ENCODE assay signal across 8 cellular contexts in the genomic region with DNA sequence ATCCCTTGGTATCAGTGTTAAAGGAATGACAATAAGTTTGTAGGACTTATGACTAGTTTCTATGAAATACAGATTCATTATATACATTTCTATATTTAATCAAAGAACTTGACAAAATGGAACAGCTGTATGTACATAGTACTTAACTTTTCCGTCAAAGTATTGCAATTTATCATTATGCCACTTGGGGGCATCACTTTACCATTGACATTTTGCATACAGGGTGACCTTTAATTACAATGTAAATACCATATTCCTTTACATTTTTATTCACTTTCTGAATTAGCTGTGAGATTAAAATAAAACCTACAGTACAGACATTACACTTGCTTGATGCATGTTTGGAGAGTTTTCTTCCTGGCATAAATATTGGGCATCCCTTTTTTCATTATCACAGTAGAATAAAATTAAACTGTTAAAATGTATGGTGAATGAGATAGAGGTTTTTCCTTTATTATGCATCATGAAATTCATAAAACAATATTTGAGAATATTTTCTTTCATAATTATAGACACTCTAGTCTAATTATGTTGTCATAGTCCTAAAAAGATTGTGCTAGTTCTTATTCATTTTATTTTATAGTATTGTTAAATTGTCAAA. TPM values are rescaled to one million over a fixed set of nuclear protein-coding genes. Genes with fewer than 3 reads are reported as not detected.
A peak's percentile ranks its signal among the peaks of the same experiment; 100 is the strongest.
DNase-seq lines count a peak whose midpoint lies in the region; ATAC-seq, FAIRE-seq and TF ChIP-seq lines count a peak whose summit lies in the region.

No MANE protein-coding gene starts in this region.

- no peak overlapping the region for H4K8ac ChIP-seq in neuronal stem cell (ENCODE audit: low read depth, low read length)

- no peak for TF ChIP-seq EP300 in A549 (IDR thresholded peaks at IDR 0.05)

- H3K4me1 Mint-ChIP-seq in endodermal cell = peaks cover 7% of the 10 kb centered on the region
- no peaks in the 10 kb centered on the region for H3K4me1 Mint-ChIP-seq in activated T-cell treated with anti-CD3 and anti-CD28 coated beads, Interleukin-2, amount 50 U/mL, for 24 hours (ENCODE audit: low read depth)

- no peaks in the 10 kb centered on the region for H3K9me3 ChIP-seq in A549
- H3K9me3 ChIP-seq in endodermal cell (ENCODE audit: control insufficient read depth, low read length) = no peaks in the 10 kb centered on the region
- no peaks in the 10 kb centered on the region for H3K9me3 ChIP-seq in neuronal stem cell (replicated peaks in 1 of 2; ENCODE audit: control insufficient read depth in 2 of 2, insufficient read depth in 1 of 2, low read depth in 1 of 2, low read length in 2 of 2)

- no peak overlapping the region for H4K91ac ChIP-seq in neuronal stem cell (ENCODE audit: low read depth, low read length, poor library complexity)

- H3K27me3 ChIP-seq in endodermal cell (ENCODE audit: control insufficient read depth, insufficient read depth, low read length, poor library complexity, severe bottlenecking) (no peaks in the 10 kb centered on the region), neuronal stem cell (ENCODE audit: control insufficient read depth in 3 of 3, insufficient read depth in 3 of 3, low read depth in 1 of 3, low read length in 3 of 3) (no peaks in the 10 kb centered on the region)

- H3K27ac Mint-ChIP-seq in endodermal cell = no peak overlapping the region
- H3K27ac Mint-ChIP-seq in activated T-cell treated with anti-CD3 and anti-CD28 coated beads, Interleukin-2, amount 50 U/mL, for 24 hours = no peak overlapping the region

- peak; percentile 66 to 74 for TF ChIP-seq RAD21 in A549 (conservative IDR thresholded peaks at IDR 0.05 in 1 of 2, IDR thresholded peaks at IDR 0.05 in 1 of 2)

- H2AFZ ChIP-seq in neuronal stem cell (ENCODE audit: low read length) = no peak overlapping the region

- H3K23ac ChIP-seq in neuronal stem cell (ENCODE audit: low read depth, low read length, poor library complexity) = no peak overlapping the region

- no peak overlapping the region for H3K4ac ChIP-seq in neuronal stem cell (ENCODE audit: low read length)

- WGBS in A549 (ENCODE audit: missing lambda C conversion rate) = 3% methylated on average over 1 of the region's 1 CpG
- WGBS in endodermal cell (ENCODE audit: insufficient coverage in 1 of 2, insufficient read length in 1 of 2), 2 experiments = 11 to 23% methylated on average over 1 of the region's 1 CpG
- no CpG with 5 or more reads among the region's 1 CpG for WGBS in neuronal stem cell (ENCODE audit: extremely low coverage in 2 of 2, insufficient read length in 2 of 2, insufficient replicate concordance in 1 of 2), 2 donors

- no peak overlapping the region for H3K14ac ChIP-seq in neuronal stem cell (ENCODE audit: low read length)

- no peak overlapping the region for H2BK5ac ChIP-seq in neuronal stem cell (ENCODE audit: low read length)

- H3K18ac ChIP-seq in neuronal stem cell (ENCODE audit: low read length) = no peak overlapping the region

- POLR2A ChIA-PET in A549 (lab: Yijun Ruan, JAX) = no interaction called here

- H3K36me3 ChIP-seq in endodermal cell (ENCODE audit: control insufficient read depth, insufficient read depth, low read length) = no peaks in the 10 kb centered on the region
- H3K36me3 ChIP-seq in neuronal stem cell (replicated peaks in 1 of 2; ENCODE audit: control insufficient read depth in 2 of 2, insufficient read depth in 2 of 2, low read length in 2 of 2) = no peaks in the 10 kb centered on the region

- no peak for TF ChIP-seq POLR2A in A549 (IDR thresholded peaks at IDR 0.05; ENCODE audit: low read length)

- H2BK120ac ChIP-seq in neuronal stem cell (ENCODE audit: low read depth, low read length) = no peak overlapping the region

- H3K4me1 ChIP-seq in A549 = peaks cover 12% of the 10 kb centered on the region
- no peaks in the 10 kb centered on the region for H3K4me1 ChIP-seq in endodermal cell (ENCODE audit: control insufficient read depth, insufficient read depth, low read length)
- no peaks in the 10 kb centered on the region for H3K4me1 ChIP-seq in neuronal stem cell (ENCODE audit: control insufficient read depth in 2 of 2, insufficient read depth in 1 of 2, low read depth in 1 of 2, low read length in 2 of 2)

- no peak overlapping the region for H2AK5ac ChIP-seq in neuronal stem cell (ENCODE audit: low read depth, low read length)

- CTCF ChIA-PET in A549 (lab: Yijun Ruan, JAX) = interaction anchor here (0.6 to 2.3 kb wide), 13 partner anchors 7 to 1001 kb away, joined by 3 to 8 read pairs (median 3); a partner anchor contains a TSS

- H3K27ac ChIP-seq in A549 (no peak overlapping the region), endodermal cell (ENCODE audit: low read depth, low read length) (no peak overlapping the region), neuronal stem cell (replicated peaks; ENCODE audit: low read length) (no peak overlapping the region)

- H2BK12ac ChIP-seq in neuronal stem cell (ENCODE audit: low read length) = no peak overlapping the region

- H3K27me3 Mint-ChIP-seq in endodermal cell (ENCODE audit: insufficient read depth) = peaks cover 2% of the 10 kb centered on the region
- H3K27me3 Mint-ChIP-seq in activated T-cell treated with anti-CD3 and anti-CD28 coated beads, Interleukin-2, amount 50 U/mL, for 24 hours = no peaks in the 10 kb centered on the region

- H3K9ac ChIP-seq in endodermal cell (ENCODE audit: extremely low read depth, low read length, poor library complexity, severe bottlenecking) = no peak overlapping the region
- no peak overlapping the region for H3K9ac ChIP-seq in neuronal stem cell (ENCODE audit: low read depth, low read length, poor library complexity)

- no peaks in the 10 kb centered on the region for H3K9me3 Mint-ChIP-seq in endodermal cell
- no peaks in the 10 kb centered on the region for H3K9me3 Mint-ChIP-seq in activated T-cell treated with anti-CD3 and anti-CD28 coated beads, Interleukin-2, amount 50 U/mL, for 24 hours

- peak; percentile 70 for TF ChIP-seq CTCF in A549 (IDR thresholded peaks at IDR 0.05)
- peak; percentile 87 for TF ChIP-seq CTCF in endodermal cell (conservative IDR thresholded peaks at IDR 0.05)

- DNase-seq in A549 (ENCODE audit: low read depth in 1 of 2, low spot score in 1 of 2) (peak; percentile 14 to 40), EL (peak; percentile 51), HS-27A (ENCODE audit: low read depth) (peak; percentile 24), RCC 7860 (ENCODE audit: low spot score) (peak; percentile 16), endodermal cell (no peak), neuronal stem cell (ENCODE audit: low spot score) (peak; percentile 39), AG08396 (ENCODE audit: low spot score) (no peak)
- no peak for DNase-seq in activated T-cell treated with anti-CD3 and anti-CD28 coated beads, Interleukin-2, amount 50 U/mL, for 24 hours

- no peaks in the 10 kb centered on the region for H3K79me1 ChIP-seq in neuronal stem cell (ENCODE audit: low read depth, low read length)

- FAIRE-seq in A549 (lab: Jason Lieb, UNC) = no peak
- peak; percentile 86 for FAIRE-seq in RCC 7860 (lab: Jason Lieb, UNC)

- peaks cover 8% of the 10 kb centered on the region for H3K36me3 Mint-ChIP-seq in endodermal cell (ENCODE audit: low read depth)
- H3K36me3 Mint-ChIP-seq in activated T-cell treated with anti-CD3 and anti-CD28 coated beads, Interleukin-2, amount 50 U/mL, for 24 hours (ENCODE audit: low read depth) = no peaks in the 10 kb centered on the region

- no peak overlapping the region for H3K4me3 Mint-ChIP-seq in endodermal cell
- no peak overlapping the region for H3K4me3 Mint-ChIP-seq in activated T-cell treated with anti-CD3 and anti-CD28 coated beads, Interleukin-2, amount 50 U/mL, for 24 hours

- no peak overlapping the region for H2BK15ac ChIP-seq in neuronal stem cell (ENCODE audit: low read length)

- no peak overlapping the region for H3K4me2 ChIP-seq in A549
- H3K4me2 ChIP-seq in neuronal stem cell (ENCODE audit: insufficient read depth, low read length, poor library complexity, severe bottlenecking) = no peak overlapping the region

- no peak overlapping the region for H3K4me3 ChIP-seq in A549
- H3K4me3 ChIP-seq in endodermal cell (ENCODE audit: low read length) = no peak overlapping the region
- no peak overlapping the region for H3K4me3 ChIP-seq in neuronal stem cell (ENCODE audit: low read length in 2 of 2)

- peak in 1 of 2 experiments; percentile 67; a peak in 3 of 6 replicates for ATAC-seq in A549

TF ChIP-seq in A549, 52 proteins besides CTCF, POLR2A, EP300 and RAD21:
- TF ChIP-seq SREBF2 (IDR thresholded peaks at IDR 0.05) (no peak), CBX8 (IDR thresholded peaks at IDR 0.05) (no peak), CEBPB (IDR thresholded peaks at IDR 0.05) (no peak), PHF8 (IDR thresholded peaks at IDR 0.05; ENCODE audit: borderline replicate concordance, low read depth) (no peak), SMC3 (IDR thresholded peaks at IDR 0.05) (peak; percentile 50; the same call in 2 of the 3 replicates)

RNA-seq across cellular contexts. Expression of a gene that starts 6.9 kb away (rescaled TPM):
- polyA plus RNA-seq in A549 (2011; rRNA removed) (7.6 and 8.9 TPM in 2 replicates), A549 (2017; fragmentation: RNase III; extraction: RNeasy Plus Mini Kit Qiagen cat#74134 plus additional on column Dnase treatment) (5.7 to 6.3 TPM (median 5.8 TPM) in 3 replicates)
- polyA plus RNA-seq in A549 (2012; cell fraction: cytosol; rRNA removed) = 2.0 and 2.2 TPM in 2 replicates
- polyA plus RNA-seq in A549 (2012; cell fraction: nucleus; rRNA removed) = 1.7 and 2.4 TPM in 2 replicates
- 5.0 and 9.4 TPM in 2 replicates for polyA minus RNA-seq in A549 (2011; rRNA and poly(A)+ RNA removed)
- 1 to 10 TPM in 1 of 2 donors, under 1 TPM in 1; 0.20 to 6.0 TPM for total RNA-seq in endodermal cell
- 2.0 TPM for polyA plus RNA-seq in endodermal cell (2013, experiment 1 of 2)
- 3.0 TPM for polyA plus RNA-seq in endodermal cell (2013, experiment 2 of 2)
- polyA plus RNA-seq in neuronal stem cell (2013, experiment 1 of 2) = 1.7 TPM
- polyA plus RNA-seq in neuronal stem cell (2013, experiment 2 of 2) = 2.8 TPM

RNA-seq across cellular contexts. Expression of a gene that starts 7.0 kb away (rescaled TPM):
- polyA plus RNA-seq in A549 (2011; rRNA removed) = 6.9 and 7.1 TPM in 2 replicates
- polyA plus RNA-seq in A549 (2012; cell fraction: cytosol; rRNA removed) = 2.5 TPM in 2 replicates
- 2.1 and 2.5 TPM in 2 replicates for polyA plus RNA-seq in A549 (2012; cell fraction: nucleus; rRNA removed)
- 3.6 to 4.4 TPM (median 3.8 TPM) in 3 replicates for polyA plus RNA-seq in A549 (2017; fragmentation: RNase III; extraction: RNeasy Plus Mini Kit Qiagen cat#74134 plus additional on column Dnase treatment)
- 7.8 and 10.4 TPM in 2 replicates for polyA minus RNA-seq in A549 (2011; rRNA and poly(A)+ RNA removed)
- total RNA-seq in endodermal cell = 1 to 10 TPM in 1 of 2 donors, not detected in 1; 6.7 TPM
- polyA plus RNA-seq in endodermal cell (2013, experiment 1 of 2) = 9.3 TPM
- polyA plus RNA-seq in endodermal cell (2013, experiment 2 of 2) = 7.3 TPM
- 4.3 TPM for polyA plus RNA-seq in neuronal stem cell (2013, experiment 1 of 2)
- 4.4 TPM for polyA plus RNA-seq in neuronal stem cell (2013, experiment 2 of 2)

Comparison
In these comparisons a context has a peak if more than half of its experiments do, and no peak if none do; other contexts are left out.
1. DNase-seq: peak in A549 (2 of 2), EL (single experiment), HS-27A (single experiment), RCC 7860 (single experiment) and neuronal stem cell (single experiment); none in endodermal cell (single experiment), activated T-cell treated with anti-CD3 and anti-CD28 coated beads, Interleukin-2, amount 50 U/mL, for 24 hours (single experiment) and AG08396 (single experiment).